ENCODE assay signal across 11 cellular contexts in genomic region chr20:584375-585301, GRCh38. TPM values are rescaled to one million over a fixed set of nuclear protein-coding genes. Genes with fewer than 3 reads are reported as not detected.
DNase-seq lines count a peak whose midpoint lies in the region; ATAC-seq, FAIRE-seq and TF ChIP-seq lines count a peak whose summit lies in the region.
"Had no signal": no experiment of that assay in that cellular context is flagged by ENCODE, and none has a peak within 500 bp of the region (broad histone marks: within the 10 kb centered on the region; RNA-seq: fewer than 3 reads in every experiment).

No MANE protein-coding gene starts in this region.

- H3K27me3 ChIP-seq in HepG2 (ENCODE audit: control insufficient read depth in 1 of 2, insufficient read depth in 2 of 2, low read length in 2 of 2), result peaks cover 0 to 17% of the 10 kb centered on the region in 2 experiments; a peak in 3 of 5 replicates
- H3K27me3 ChIP-seq: MG63 had no signal

- no peak overlapping the region for H3K4me2 ChIP-seq in HepG2 (ENCODE audit: low read depth, low read length)

- H3K79me2 ChIP-seq in HepG2 (ENCODE audit: insufficient read depth, low read length), result no peaks in the 10 kb centered on the region

- H3K36me3 ChIP-seq in HepG2 (replicated peaks in 1 of 2; ENCODE audit: control insufficient read depth in 1 of 2, insufficient read depth in 2 of 2, low read length in 2 of 2), result no peaks in the 10 kb centered on the region
- H3K36me3 ChIP-seq: MG63 had no signal

- TF ChIP-seq EP300 in HepG2 (IDR thresholded peaks at IDR 0.05; ENCODE audit: low read depth in 2 of 2, low read length in 2 of 2) (no peak), HepG2 (CRISPR knock-in tag; IDR thresholded peaks at IDR 0.05; ENCODE audit: borderline replicate concordance) (no peak)

- BruUV-seq in HepG2 (replicated peaks; lab: Mats Ljungman, UMichigan), result no TSS peak

- no peak for TF ChIP-seq CTCF in HepG2 (CRISPR knock-in tag; IDR thresholded peaks at IDR 0.05)

- no peaks in the 10 kb centered on the region for H3K9me3 ChIP-seq in HepG2 (ENCODE audit: low read length)
- H3K9me3 ChIP-seq: MG63 had no signal

- POLR2A ChIA-PET in HepG2 (lab: Yijun Ruan, JAX), result no interaction called here

- no peak overlapping the region for H3K9ac ChIP-seq in HepG2 (ENCODE audit: insufficient read depth, low read depth, low read length)

- CTCF ChIA-PET in HepG2 (lab: Yijun Ruan, JAX; ENCODE audit: low intra/inter-chr PET ratio, low total read pairs), result no interaction called here

- no peak for DNase-seq in activated CD4-positive, CD25-positive, alpha-beta regulatory T cell (lab: John Stamatoyannopoulos, UW)
- DNase-seq in SK-MEL-5 (ENCODE audit: low read depth, low spot score) (peak; percentile 28), HepG2 (ENCODE audit: low spot score) (peak; percentile 35), GM19239 (ENCODE audit: insufficient read length, low spot score) (no peak)
- DNase-seq: MG63, SHP77 had no signal

- no peak overlapping the region for H2AFZ ChIP-seq in HepG2 (ENCODE audit: low read length)

- no peaks in the 10 kb centered on the region for H4K20me1 ChIP-seq in HepG2 (ENCODE audit: insufficient read depth, low read length)

- TF ChIP-seq RAD21 in HepG2 (CRISPR knock-in tag; IDR thresholded peaks at IDR 0.05), result no peak

- 31% methylated on average over 10 of the region's 10 CpGs for WGBS in HepG2 (ENCODE audit: low lambda C conversion rate)

- no peak overlapping the region for H3K27ac ChIP-seq in HepG2 (ENCODE audit: extremely low read length, insufficient read depth, low read length)

- H3K4me3 ChIP-seq in HepG2 (replicated peaks in 1 of 3; ENCODE audit: insufficient read depth in 1 of 3, low read depth in 2 of 3, low read length in 3 of 3), result no peak overlapping the region
- H3K4me3 ChIP-seq: MG63 had no signal

- H3K4me1 ChIP-seq in HepG2 (ENCODE audit: insufficient read depth, low read length), result peaks cover 8% of the 10 kb centered on the region; the same call in 1 of the 2 replicates

- ATAC-seq in activated CD4-positive, CD25-positive, alpha-beta regulatory T cell treated with anti-CD3 and anti-CD28 coated beads, Interleukin-2, amount 50 U/mL, for 24 hours, result peak; percentile 80 to 89
- peak; percentile 49 for ATAC-seq in HG02571 (IDR thresholded peaks at IDR 0.05; ENCODE audit: unreplicated experiment)
- peak; percentile 87 for ATAC-seq in HepG2
- ATAC-seq in GM21447 (IDR thresholded peaks at IDR 0.05; ENCODE audit: unreplicated experiment), result no peak
- ATAC-seq in GM21723 (IDR thresholded peaks at IDR 0.05; ENCODE audit: unreplicated experiment), result no peak

- intact Hi-C loops in HepG2 (cut with micrococcal nuclease; ENCODE audit: unreplicated experiment), result no loop called here

- in situ Hi-C loops in SK-MEL-5 (cut with HindIII; ENCODE audit: low pct_unique_long_range_greater_than_20kb, low sequenced_read_pairs), result no loop called here
- in situ Hi-C loops in HepG2 (cut with HindIII; ENCODE audit: extremely low pct_ligation_motif_present, low pct_unique_long_range_greater_than_20kb), result no loop called here

- FAIRE-seq in HepG2 (lab: Jason Lieb, UNC) (peak; percentile 63), GM19239 (lab: Jason Lieb, UNC) (no peak)

- no peak for TF ChIP-seq POLR2A in HepG2 (IDR thresholded peaks at IDR 0.05; ENCODE audit: insufficient read depth in 1 of 2, low read depth in 2 of 2, low read length in 2 of 2)

TF ChIP-seq in HepG2, 621 proteins besides CTCF, POLR2A, EP300 and RAD21 (continues in another document):
- TF ChIP-seq ZKSCAN8 (CRISPR knock-in tag; IDR thresholded peaks at IDR 0.05; ENCODE audit: borderline replicate concordance), result no peak
- 0 out of 2 replicates have a peak, but pooled peaks have one; percentile 40 for TF ChIP-seq NFE2 (CRISPR knock-in tag; IDR thresholded peaks at IDR 0.05)
- no peak for TF ChIP-seq MEIS1 (CRISPR knock-in tag; IDR thresholded peaks at IDR 0.05; ENCODE audit: borderline replicate concordance)
- no peak for TF ChIP-seq KDM5B (CRISPR knock-in tag; IDR thresholded peaks at IDR 0.05; ENCODE audit: borderline replicate concordance)
- TF ChIP-seq PREB (CRISPR knock-in tag; IDR thresholded peaks at IDR 0.05), result no peak
- no peak for TF ChIP-seq SRSF4 (IDR thresholded peaks at IDR 0.05; ENCODE audit: low read depth, low read length, poor library complexity, severe bottlenecking)

RNA-seq across cellular contexts. Expression of gene TCF15, which starts 25.5 kb away (rescaled TPM):
- not detected in 2 replicates for total RNA-seq in SK-MEL-5 (2014; rRNA removed; shearing (Covaris generic))
- polyA plus RNA-seq in SK-MEL-5 (2015; cell fraction: cytosol; rRNA removed), result 0.05 and 0.28 TPM in 2 replicates
- not detected in 2 replicates for polyA plus RNA-seq in SK-MEL-5 (2015; cell fraction: nucleus; rRNA removed)
- not detected in 2 replicates for total RNA-seq in HepG2 (2016; rRNA removed; fragmentation: Illumina TruSeq; extraction: Trizol)
- total RNA-seq in HepG2 (2016; cell fraction: cytosol; rRNA removed; fragmentation: Illumina TruSeq; extraction: Trizol; ENCODE audit: low read depth), result not detected in 2 replicates
- total RNA-seq in HepG2 (2016; cell fraction: insoluble cytoplasmic fraction; rRNA removed; fragmentation: Illumina TruSeq; extraction: Trizol), result not detected in 2 replicates
- not detected in 2 replicates for total RNA-seq in HepG2 (2016; cell fraction: membrane; rRNA removed; fragmentation: Illumina TruSeq; extraction: Trizol)
- total RNA-seq in HepG2 (2016; cell fraction: nucleus; rRNA removed; fragmentation: Illumina TruSeq; extraction: Trizol), result not detected in 2 replicates
- not detected in 2 replicates for polyA plus RNA-seq in HepG2 (2011; rRNA removed)
- polyA plus RNA-seq in HepG2 (2011; cell fraction: cytosol; rRNA removed), result not detected in 2 replicates
- not detected in 2 replicates for polyA plus RNA-seq in HepG2 (2011; cell fraction: nucleus; rRNA removed)
- not detected in 2 replicates for polyA plus RNA-seq in HepG2 (2012)
- polyA plus RNA-seq in HepG2 (2016; cell fraction: cytosol; fragmentation: Illumina TruSeq; extraction: Trizol; ENCODE audit: low read depth), result not detected in 2 replicates
- polyA plus RNA-seq in HepG2 (2016; cell fraction: insoluble cytoplasmic fraction; fragmentation: Illumina TruSeq; extraction: Trizol; ENCODE audit: low read depth), result not detected in 2 replicates
- not detected in 2 replicates for polyA plus RNA-seq in HepG2 (2016; cell fraction: membrane; fragmentation: Illumina TruSeq; extraction: Trizol; ENCODE audit: low read depth)
- not detected in 2 replicates for polyA plus RNA-seq in HepG2 (2016; cell fraction: nucleus; fragmentation: Illumina TruSeq; extraction: Trizol; ENCODE audit: insufficient read depth, low read depth)
- polyA minus RNA-seq in HepG2 (2011; rRNA and poly(A)+ RNA removed; ENCODE audit: low replicate concordance), result not detected in 2 replicates
- not detected in 2 replicates for polyA minus RNA-seq in HepG2 (2011; cell fraction: cytosol; rRNA and poly(A)+ RNA removed)
- polyA minus RNA-seq in HepG2 (2011; cell fraction: nucleus; rRNA and poly(A)+ RNA removed), result not detected in 2 replicates
- total RNA-seq: liver had no signal
- polyA plus RNA-seq: liver had no signal

RNA-seq across cellular contexts. Expression of gene CSNK2A1, which starts 41.0 kb away (rescaled TPM):
- total RNA-seq in SK-MEL-5 (2014; rRNA removed; shearing (Covaris generic)), result 168 and 179 TPM in 2 replicates
- polyA plus RNA-seq in SK-MEL-5 (2015; cell fraction: cytosol; rRNA removed), result 157 and 159 TPM in 2 replicates
- polyA plus RNA-seq in SK-MEL-5 (2015; cell fraction: nucleus; rRNA removed), result 78.6 and 79.7 TPM in 2 replicates
- 231 and 288 TPM in 2 replicates for total RNA-seq in HepG2 (2016; rRNA removed; fragmentation: Illumina TruSeq; extraction: Trizol)
- total RNA-seq in HepG2 (2016; cell fraction: cytosol; rRNA removed; fragmentation: Illumina TruSeq; extraction: Trizol; ENCODE audit: low read depth), result 61.5 and 68.7 TPM in 2 replicates
- 223 and 276 TPM in 2 replicates for total RNA-seq in HepG2 (2016; cell fraction: insoluble cytoplasmic fraction; rRNA removed; fragmentation: Illumina TruSeq; extraction: Trizol)
- 134 and 154 TPM in 2 replicates for total RNA-seq in HepG2 (2016; cell fraction: membrane; rRNA removed; fragmentation: Illumina TruSeq; extraction: Trizol)
- 168 and 193 TPM in 2 replicates for total RNA-seq in HepG2 (2016; cell fraction: nucleus; rRNA removed; fragmentation: Illumina TruSeq; extraction: Trizol)
- 131 and 153 TPM in 2 replicates for polyA plus RNA-seq in HepG2 (2011; rRNA removed)
- 111 and 139 TPM in 2 replicates for polyA plus RNA-seq in HepG2 (2011; cell fraction: cytosol; rRNA removed)
- polyA plus RNA-seq in HepG2 (2011; cell fraction: nucleus; rRNA removed), result 88.9 and 104 TPM in 2 replicates
- polyA plus RNA-seq in HepG2 (2012), result 170 and 173 TPM in 2 replicates
- 29.0 and 30.9 TPM in 2 replicates for polyA plus RNA-seq in HepG2 (2016; cell fraction: cytosol; fragmentation: Illumina TruSeq; extraction: Trizol; ENCODE audit: low read depth)
- polyA plus RNA-seq in HepG2 (2016; cell fraction: insoluble cytoplasmic fraction; fragmentation: Illumina TruSeq; extraction: Trizol; ENCODE audit: low read depth), result 222 and 255 TPM in 2 replicates
- polyA plus RNA-seq in HepG2 (2016; cell fraction: membrane; fragmentation: Illumina TruSeq; extraction: Trizol; ENCODE audit: low read depth), result 56.7 and 58.4 TPM in 2 replicates
- 145 and 159 TPM in 2 replicates for polyA plus RNA-seq in HepG2 (2016; cell fraction: nucleus; fragmentation: Illumina TruSeq; extraction: Trizol; ENCODE audit: insufficient read depth, low read depth)
- 131 and 343 TPM in 2 replicates for polyA minus RNA-seq in HepG2 (2011; rRNA and poly(A)+ RNA removed; ENCODE audit: low replicate concordance)
- polyA minus RNA-seq in HepG2 (2011; cell fraction: cytosol; rRNA and poly(A)+ RNA removed), result 168 and 178 TPM in 2 replicates
- 284 and 317 TPM in 2 replicates for polyA minus RNA-seq in HepG2 (2011; cell fraction: nucleus; rRNA and poly(A)+ RNA removed)

Comparison
In these comparisons a context has a peak if more than half of its experiments do, and no peak if none do; other contexts are left out.
1. ATAC-seq: peak in activated CD4-positive, CD25-positive, alpha-beta regulatory T cell treated with anti-CD3 and anti-CD28 coated beads, Interleukin-2, amount 50 U/mL, for 24 hours (2 of 2), HG02571 (single experiment) and HepG2 (single experiment); none in GM21447 (single experiment) and GM21723 (single experiment).
2. DNase-seq: peak in SK-MEL-5 (single experiment) and HepG2 (single experiment); none in activated CD4-positive, CD25-positive, alpha-beta regulatory T cell (0 of 4) and GM19239 (single experiment).